In genomic region chr21:44670642-44671432, GRCh38 we compare ENCODE assay signal across 37 cellular contexts. TPM values are rescaled to one million over a fixed set of nuclear protein-coding genes. Genes with fewer than 3 reads are reported as not detected.
"Had no signal": no experiment of that assay in that cellular context is flagged by ENCODE, and none has a peak within 500 bp of the region (broad histone marks: within the 10 kb centered on the region; RNA-seq: fewer than 3 reads in every experiment).

No MANE protein-coding gene starts in this region.

- H3K27me3 ChIP-seq: ascending aorta, cardiac muscle cell, Peyer's patch had no signal

- H3K4me3 Mint-ChIP-seq: activated B cell treated with CpG ODN at 0.5 μM for 24 hours; activated CD8-positive, alpha-beta T cell treated with anti-CD3 and anti-CD28 coated beads for 36 hours; activated naive CD4-positive, alpha-beta T cell treated with anti-CD3 and anti-CD28 coated beads, Interleukin-2, amount 50 U/mL, for 24 hours; activated naive CD8-positive, alpha-beta T cell treated with anti-CD3 and anti-CD28 coated beads, Interleukin-2, amount 10 ng/mL, durations not matched to agents 7 days and 5 days; activated T-cell treated with anti-CD3 and anti-CD28 coated beads, Interleukin-2, amount 50 U/mL, for 4 hours; activated T-helper 1 cell treated with anti-CD3 and anti-CD28 coated beads, Interleukin-12 subunit alpha, Interleukin-12 subunit beta, Interleukin-2, Interleukin-4 antibody, amounts not matched to agents 30 ng/mL and 10 ng/mL and 1 ng/mL, durations not matched to agents 14 hours and 24 hours and 36 hours had no signal

- H3K4me1 Mint-ChIP-seq: activated B cell treated with CpG ODN at 0.5 μM for 24 hours; activated naive CD8-positive, alpha-beta T cell treated with anti-CD3 and anti-CD28 coated beads, Interleukin-2, amount 10 ng/mL, durations not matched to agents 7 days and 5 days had no signal

- DNase-seq: activated B cell treated with CpG ODN at 0.5 μM for 24 hours; activated CD4-positive, alpha-beta T cell treated with anti-CD3 and anti-CD28 coated beads for 4 hours; activated CD4-positive, CD25-positive, alpha-beta regulatory T cell treated with anti-CD3 and anti-CD28 coated beads, Interleukin-2, amount 50 U/mL, for 72 hours; activated CD8-positive, alpha-beta memory T cell treated with anti-CD3 and anti-CD28 coated beads, Interleukin-2, amount 50 U/mL, for 4 hours; activated CD8-positive, alpha-beta T cell treated with anti-CD3 and anti-CD28 coated beads for 36 hours; activated naive CD4-positive, alpha-beta T cell; activated naive CD8-positive, alpha-beta T cell treated with anti-CD3 and anti-CD28 coated beads, Interleukin-2, amount 10 ng/mL, durations not matched to agents 7 days and 5 days; activated T-cell treated with anti-CD3 and anti-CD28 coated beads for 4 hours; activated T-cell treated with anti-CD3 and anti-CD28 coated beads, Interleukin-2, amount 50 U/mL, for 4 hours; amygdala; NCI-H1092 treated with DMSO at 0.1 percent for 48 hours; NCI-H1417; NCI-H146; NCI-H187; NCI-H2029 treated with DMSO at 0.1 percent for 48 hours; NCI-H2107; NCI-H2171; NCI-H510A; NCI-H526; NCI-H748 treated with DMSO at 0.1 percent for 48 hours; NK-92 treated with Interleukin-12 subunit alpha and Interleukin-12 subunit beta, amount 100 ng/mL, for 24 hours; PC-3; Peyer's patch; RPMI8226; SIG-M5; SW 1271; T-helper 1 cell; T-helper 2 cell; T-helper 9 cell had no signal

- H3K36me3 ChIP-seq: ascending aorta, cardiac muscle cell, Peyer's patch had no signal

- H3K27ac Mint-ChIP-seq: activated B cell treated with CpG ODN at 0.5 μM for 24 hours; activated CD8-positive, alpha-beta T cell treated with anti-CD3 and anti-CD28 coated beads for 36 hours; activated naive CD4-positive, alpha-beta T cell treated with anti-CD3 and anti-CD28 coated beads, Interleukin-2, amount 50 U/mL, for 24 hours; activated naive CD8-positive, alpha-beta T cell treated with anti-CD3 and anti-CD28 coated beads, Interleukin-2, amount 10 ng/mL, durations not matched to agents 7 days and 5 days; activated T-helper 1 cell treated with anti-CD3 and anti-CD28 coated beads, Interleukin-12 subunit alpha, Interleukin-12 subunit beta, Interleukin-2, Interleukin-4 antibody, amounts not matched to agents 30 ng/mL and 10 ng/mL and 1 ng/mL, durations not matched to agents 14 hours and 24 hours and 36 hours had no signal

- H3K4me1 ChIP-seq: ascending aorta, Peyer's patch had no signal

- H3K27me3 Mint-ChIP-seq: activated CD8-positive, alpha-beta T cell treated with anti-CD3 and anti-CD28 coated beads for 36 hours; activated naive CD4-positive, alpha-beta T cell treated with anti-CD3 and anti-CD28 coated beads, Interleukin-2, amount 50 U/mL, for 24 hours had no signal

- H3K27ac ChIP-seq: ascending aorta, cardiac muscle cell, KMS-11, Peyer's patch, VCaP had no signal

- ATAC-seq: activated CD8-positive, alpha-beta T cell treated with anti-CD3 and anti-CD28 coated beads for 36 hours; activated T-cell treated with anti-CD3 and anti-CD28 coated beads, Interleukin-2, amount 50 U/mL, for 4 hours; PC-3 had no signal

- H3K4me3 ChIP-seq: ascending aorta, cardiac muscle cell, Peyer's patch had no signal

RNA-seq across cellular contexts. Expression of gene KRTAP12-2, which starts 4.1 kb away (rescaled TPM):
- total RNA-seq: activated B cell treated with CpG ODN at 0.5 μM for 24 hours; activated CD8-positive, alpha-beta T cell treated with anti-CD3 and anti-CD28 coated beads for 36 hours; activated naive CD8-positive, alpha-beta T cell treated with anti-CD3 and anti-CD28 coated beads, Interleukin-2, amount 10 ng/mL, durations not matched to agents 7 days and 5 days; activated T-cell treated with anti-CD3 and anti-CD28 coated beads, Interleukin-2, amount 50 U/mL, for 4 hours; activated T-helper 1 cell treated with anti-CD3 and anti-CD28 coated beads, Interleukin-12 subunit alpha, Interleukin-12 subunit beta, Interleukin-2, Interleukin-4 antibody, amounts not matched to agents 30 ng/mL and 10 ng/mL and 1 ng/mL, durations not matched to agents 14 hours and 24 hours and 36 hours; ascending aorta; cardiac muscle cell; LHCN-M2; M059J; PC-3; Peyer's patch had no signal

RNA-seq across cellular contexts. Expression of gene KRTAP12-1, which starts 11.1 kb away (rescaled TPM):
- total RNA-seq: activated B cell treated with CpG ODN at 0.5 μM for 24 hours; activated CD8-positive, alpha-beta T cell treated with anti-CD3 and anti-CD28 coated beads for 36 hours; activated naive CD8-positive, alpha-beta T cell treated with anti-CD3 and anti-CD28 coated beads, Interleukin-2, amount 10 ng/mL, durations not matched to agents 7 days and 5 days; activated T-cell treated with anti-CD3 and anti-CD28 coated beads, Interleukin-2, amount 50 U/mL, for 4 hours; activated T-helper 1 cell treated with anti-CD3 and anti-CD28 coated beads, Interleukin-12 subunit alpha, Interleukin-12 subunit beta, Interleukin-2, Interleukin-4 antibody, amounts not matched to agents 30 ng/mL and 10 ng/mL and 1 ng/mL, durations not matched to agents 14 hours and 24 hours and 36 hours; ascending aorta; cardiac muscle cell; LHCN-M2; M059J; Peyer's patch had no signal

RNA-seq across cellular contexts. Expression of gene KRTAP12-3, which starts 13.1 kb away (rescaled TPM):
- total RNA-seq: activated B cell treated with CpG ODN at 0.5 μM for 24 hours; activated CD8-positive, alpha-beta T cell treated with anti-CD3 and anti-CD28 coated beads for 36 hours; activated naive CD8-positive, alpha-beta T cell treated with anti-CD3 and anti-CD28 coated beads, Interleukin-2, amount 10 ng/mL, durations not matched to agents 7 days and 5 days; activated T-cell treated with anti-CD3 and anti-CD28 coated beads, Interleukin-2, amount 50 U/mL, for 4 hours; activated T-helper 1 cell treated with anti-CD3 and anti-CD28 coated beads, Interleukin-12 subunit alpha, Interleukin-12 subunit beta, Interleukin-2, Interleukin-4 antibody, amounts not matched to agents 30 ng/mL and 10 ng/mL and 1 ng/mL, durations not matched to agents 14 hours and 24 hours and 36 hours; ascending aorta; cardiac muscle cell; LHCN-M2; M059J; PC-3; Peyer's patch had no signal

RNA-seq across cellular contexts. Expression of gene KRTAP12-4, which starts 16.4 kb away (rescaled TPM):
- total RNA-seq: activated B cell treated with CpG ODN at 0.5 μM for 24 hours; activated CD8-positive, alpha-beta T cell treated with anti-CD3 and anti-CD28 coated beads for 36 hours; activated naive CD8-positive, alpha-beta T cell treated with anti-CD3 and anti-CD28 coated beads, Interleukin-2, amount 10 ng/mL, durations not matched to agents 7 days and 5 days; activated T-cell treated with anti-CD3 and anti-CD28 coated beads, Interleukin-2, amount 50 U/mL, for 4 hours; activated T-helper 1 cell treated with anti-CD3 and anti-CD28 coated beads, Interleukin-12 subunit alpha, Interleukin-12 subunit beta, Interleukin-2, Interleukin-4 antibody, amounts not matched to agents 30 ng/mL and 10 ng/mL and 1 ng/mL, durations not matched to agents 14 hours and 24 hours and 36 hours; ascending aorta; cardiac muscle cell; LHCN-M2; M059J; PC-3; Peyer's patch had no signal

RNA-seq across cellular contexts. Expression of gene KRTAP10-11, which starts 24.6 kb away (rescaled TPM):
- total RNA-seq: activated B cell treated with CpG ODN at 0.5 μM for 24 hours; activated CD8-positive, alpha-beta T cell treated with anti-CD3 and anti-CD28 coated beads for 36 hours; activated naive CD8-positive, alpha-beta T cell treated with anti-CD3 and anti-CD28 coated beads, Interleukin-2, amount 10 ng/mL, durations not matched to agents 7 days and 5 days; activated T-cell treated with anti-CD3 and anti-CD28 coated beads, Interleukin-2, amount 50 U/mL, for 4 hours; activated T-helper 1 cell treated with anti-CD3 and anti-CD28 coated beads, Interleukin-12 subunit alpha, Interleukin-12 subunit beta, Interleukin-2, Interleukin-4 antibody, amounts not matched to agents 30 ng/mL and 10 ng/mL and 1 ng/mL, durations not matched to agents 14 hours and 24 hours and 36 hours; ascending aorta; cardiac muscle cell; LHCN-M2; M059J; PC-3; Peyer's patch had no signal
